ENCODE assay signal across 12 cellular contexts in genomic region chr1:24963099-24963872, GRCh38. TPM values are rescaled to one million over a fixed set of nuclear protein-coding genes. Genes with fewer than 3 reads are reported as not detected.
A peak's percentile ranks its signal among the peaks of the same experiment; 100 is the strongest.
DNase-seq lines count a peak whose midpoint lies in the region; ATAC-seq, FAIRE-seq and TF ChIP-seq lines count a peak whose summit lies in the region.
"Had no signal": no experiment of that assay in that cellular context is flagged by ENCODE, and none has a peak within 500 bp of the region (broad histone marks: within the 10 kb centered on the region; RNA-seq: fewer than 3 reads in every experiment).

No MANE protein-coding gene starts in this region.

- no peaks in the 10 kb centered on the region for H3K79me2 ChIP-seq in astrocyte (ENCODE audit: insufficient read depth, low read length)

- peak overlapping the region; percentile 39 for H3K9ac ChIP-seq in NT2/D1 (ENCODE audit: insufficient read length, low read depth)
- peak overlapping the region; percentile 20 for H3K9ac ChIP-seq in astrocyte (ENCODE audit: low read length)

- DNase-seq in activated CD8-positive, alpha-beta memory T cell treated with anti-CD3 and anti-CD28 coated beads, Interleukin-2, amount 10 ng/mL, durations not matched to agents 7 days and 5 days, result peak; percentile 79
- DNase-seq in activated CD8-positive, alpha-beta memory T cell treated with anti-CD3 and anti-CD28 coated beads, Interleukin-2, amount 50 U/mL, for 48 hours, result no peak
- no peak for DNase-seq in NT2/D1 (ENCODE audit: low read depth, low spot score)
- no peak for DNase-seq in astrocyte (ENCODE audit: low read depth)
- DNase-seq in stimulated activated naive B cell treated with anti-CD40 and anti-IgM and Interleukin-4, amounts not matched to agents 10 μg/mL and 1 μg/mL and 100 μg/mL, for 72 hours, result no peak
- DNase-seq in cerebellar cortex (ENCODE audit: low spot score), result no peak
- DNase-seq: HFFc6 had no signal

- no peak overlapping the region for H3K4me3 ChIP-seq in NT2/D1 (ENCODE audit: insufficient read length, low read depth)
- no peak overlapping the region for H3K4me3 ChIP-seq in astrocyte (ENCODE audit: insufficient read depth, low read depth, low read length)
- H3K4me3 ChIP-seq: cardiac muscle cell had no signal

- H3K4me1 ChIP-seq in NT2/D1 (ENCODE audit: insufficient read depth, insufficient read length) (peaks cover 25% of the 10 kb centered on the region), astrocyte (ENCODE audit: insufficient read depth, low read length) (peaks cover 36% of the 10 kb centered on the region)

- no peak for FAIRE-seq in astrocyte (lab: Jason Lieb, UNC)
- FAIRE-seq: TTC549 had no signal

- peak overlapping the region; percentile 89 for H3K4me3 Mint-ChIP-seq in activated CD8-positive, alpha-beta memory T cell treated with anti-CD3 and anti-CD28 coated beads, Interleukin-2, amount 10 ng/mL, durations not matched to agents 7 days and 5 days
- no peak overlapping the region for H3K4me3 Mint-ChIP-seq in astrocyte (ENCODE audit: unreplicated experiment)
- peak overlapping the region; percentile 87 for H3K4me3 Mint-ChIP-seq in stimulated activated naive B cell treated with anti-CD40 and anti-IgM and Interleukin-4, amounts not matched to agents 10 μg/mL and 1 μg/mL and 100 μg/mL, for 72 hours
- H3K4me3 Mint-ChIP-seq: HFFc6 had no signal

- TF ChIP-seq CTCF in astrocyte (IDR thresholded peaks at IDR 0.05; ENCODE audit: insufficient read depth, low read depth, low read length), result no peak

- no peaks in the 10 kb centered on the region for H3K27me3 Mint-ChIP-seq in activated CD8-positive, alpha-beta memory T cell treated with anti-CD3 and anti-CD28 coated beads, Interleukin-2, amount 10 ng/mL, durations not matched to agents 7 days and 5 days
- H3K27me3 Mint-ChIP-seq in astrocyte (ENCODE audit: low read depth, unreplicated experiment), result peaks cover 23% of the 10 kb centered on the region
- H3K27me3 Mint-ChIP-seq in stimulated activated naive B cell treated with anti-CD40 and anti-IgM and Interleukin-4, amounts not matched to agents 10 μg/mL and 1 μg/mL and 100 μg/mL, for 72 hours, result no peaks in the 10 kb centered on the region

- H3K4me1 Mint-ChIP-seq in activated CD8-positive, alpha-beta memory T cell treated with anti-CD3 and anti-CD28 coated beads, Interleukin-2, amount 10 ng/mL, durations not matched to agents 7 days and 5 days, result peaks cover 58% of the 10 kb centered on the region
- H3K4me1 Mint-ChIP-seq in astrocyte (ENCODE audit: low read depth, unreplicated experiment), result peaks cover 15% of the 10 kb centered on the region
- peaks cover 50 to 92% of the 10 kb centered on the region in 2 donors for H3K4me1 Mint-ChIP-seq in stimulated activated naive B cell treated with anti-CD40 and anti-IgM and Interleukin-4, amounts not matched to agents 10 μg/mL and 1 μg/mL and 100 μg/mL, for 72 hours

- H4K20me1 ChIP-seq in astrocyte (ENCODE audit: insufficient read depth, low read length), result no peaks in the 10 kb centered on the region

- H3K27me3 ChIP-seq in NT2/D1 (ENCODE audit: insufficient read depth, insufficient read length) (no peaks in the 10 kb centered on the region), astrocyte (ENCODE audit: insufficient read depth, low read length) (peaks cover 3% of the 10 kb centered on the region)
- H3K27me3 ChIP-seq: cardiac muscle cell had no signal

- peaks cover 65% of the 10 kb centered on the region for H3K36me3 Mint-ChIP-seq in activated CD8-positive, alpha-beta memory T cell treated with anti-CD3 and anti-CD28 coated beads, Interleukin-2, amount 10 ng/mL, durations not matched to agents 7 days and 5 days
- no peaks in the 10 kb centered on the region for H3K36me3 Mint-ChIP-seq in astrocyte (ENCODE audit: low read depth, unreplicated experiment)
- H3K36me3 Mint-ChIP-seq in stimulated activated naive B cell treated with anti-CD40 and anti-IgM and Interleukin-4, amounts not matched to agents 10 μg/mL and 1 μg/mL and 100 μg/mL, for 72 hours, result peaks cover 52 to 61% of the 10 kb centered on the region in 2 donors

- CTCF ChIA-PET in activated CD8-positive, alpha-beta memory T cell treated with anti-CD3 and anti-CD28 coated beads, Interleukin-2, amount 10 ng/mL, durations not matched to agents 7 days and 5 days (lab: Charles Lee), result interaction anchor here (1.0 to 17.9 kb wide), 12 partner anchors 11 to 135 kb away, joined by 3 to 338 read pairs (median 21); partner anchors contain the start of gene RUNX3

- no peak overlapping the region for H2AFZ ChIP-seq in astrocyte (ENCODE audit: low read depth, low read length)

- H3K9me3 ChIP-seq in NT2/D1 (ENCODE audit: insufficient read depth, low read length), result no peaks in the 10 kb centered on the region
- no peaks in the 10 kb centered on the region for H3K9me3 ChIP-seq in astrocyte (ENCODE audit: insufficient read depth, low read depth, low read length)
- H3K9me3 ChIP-seq: heart left ventricle had no signal

- no peaks in the 10 kb centered on the region for H3K9me3 Mint-ChIP-seq in activated CD8-positive, alpha-beta memory T cell treated with anti-CD3 and anti-CD28 coated beads, Interleukin-2, amount 10 ng/mL, durations not matched to agents 7 days and 5 days (ENCODE audit: low read depth)
- no peaks in the 10 kb centered on the region for H3K9me3 Mint-ChIP-seq in astrocyte (ENCODE audit: unreplicated experiment)
- no peaks in the 10 kb centered on the region for H3K9me3 Mint-ChIP-seq in stimulated activated naive B cell treated with anti-CD40 and anti-IgM and Interleukin-4, amounts not matched to agents 10 μg/mL and 1 μg/mL and 100 μg/mL, for 72 hours
- H3K9me3 Mint-ChIP-seq: HFFc6 had no signal

- H3K36me3 ChIP-seq in NT2/D1 (ENCODE audit: insufficient read depth, insufficient read length, low read length), result no peaks in the 10 kb centered on the region
- no peaks in the 10 kb centered on the region for H3K36me3 ChIP-seq in astrocyte (ENCODE audit: insufficient read depth, low read length)
- H3K36me3 ChIP-seq: cardiac muscle cell, heart left ventricle had no signal

- H3K27ac ChIP-seq in astrocyte (ENCODE audit: low read depth, low read length), result no peak overlapping the region
- H3K27ac ChIP-seq: cardiac muscle cell had no signal

- no peak overlapping the region for H3K4me2 ChIP-seq in astrocyte (ENCODE audit: low read length)

- H3K27ac Mint-ChIP-seq in activated CD8-positive, alpha-beta memory T cell treated with anti-CD3 and anti-CD28 coated beads, Interleukin-2, amount 10 ng/mL, durations not matched to agents 7 days and 5 days, result peak overlapping the region; percentile 92
- H3K27ac Mint-ChIP-seq in astrocyte (ENCODE audit: unreplicated experiment), result peak overlapping the region; percentile 41
- H3K27ac Mint-ChIP-seq in stimulated activated naive B cell treated with anti-CD40 and anti-IgM and Interleukin-4, amounts not matched to agents 10 μg/mL and 1 μg/mL and 100 μg/mL, for 72 hours, result peak overlapping the region; percentile 95
- H3K27ac Mint-ChIP-seq: HFFc6 had no signal

- peak; percentile 6 for ATAC-seq in activated CD8-positive, alpha-beta memory T cell treated with anti-CD3 and anti-CD28 coated beads, Interleukin-2, amount 10 ng/mL, durations not matched to agents 7 days and 5 days
- ATAC-seq in stimulated activated naive B cell treated with anti-CD40 and anti-IgM and Interleukin-4, amounts not matched to agents 10 μg/mL and 1 μg/mL and 100 μg/mL, for 72 hours (replicated peaks), result no peak
- no peak for ATAC-seq in GM18867 (IDR thresholded peaks at IDR 0.05; ENCODE audit: unreplicated experiment)
- no peak for ATAC-seq in HG02759 (IDR thresholded peaks at IDR 0.05; ENCODE audit: unreplicated experiment)
- ATAC-seq: heart left ventricle had no signal

RNA-seq across cellular contexts. Expression of gene RUNX3, which starts 33.2 kb away (rescaled TPM):
- 100 to 1,000 TPM; 224 to 246 TPM for total RNA-seq in activated CD8-positive, alpha-beta memory T cell treated with anti-CD3 and anti-CD28 coated beads, Interleukin-2, amount 10 ng/mL, durations not matched to agents 7 days and 5 days
- 2.1 and 2.5 TPM in 2 replicates for total RNA-seq in astrocyte
- total RNA-seq: cardiac muscle cell, HFFc6 had no signal

Comparison
In these comparisons a context has a peak if more than half of its experiments do, and no peak if none do; other contexts are left out.
1. H3K27ac Mint-ChIP-seq: peak in every context shown above with its lines; median percentile 95 in stimulated activated naive B cell treated with anti-CD40 and anti-IgM and Interleukin-4, amounts not matched to agents 10 μg/mL and 1 μg/mL and 100 μg/mL, for 72 hours; 92 in activated CD8-positive, alpha-beta memory T cell treated with anti-CD3 and anti-CD28 coated beads, Interleukin-2, amount 10 ng/mL, durations not matched to agents 7 days and 5 days; 41 in astrocyte.
2. RNA of gene RUNX3, which starts 33.2 kb away (total RNA-seq): 224 to 246 TPM in activated CD8-positive, alpha-beta memory T cell treated with anti-CD3 and anti-CD28 coated beads, Interleukin-2, amount 10 ng/mL, durations not matched to agents 7 days and 5 days; 2.1 to 2.5 TPM in astrocyte; every median in the first group is over 10 times any median in the second.